In the genomic region with DNA sequence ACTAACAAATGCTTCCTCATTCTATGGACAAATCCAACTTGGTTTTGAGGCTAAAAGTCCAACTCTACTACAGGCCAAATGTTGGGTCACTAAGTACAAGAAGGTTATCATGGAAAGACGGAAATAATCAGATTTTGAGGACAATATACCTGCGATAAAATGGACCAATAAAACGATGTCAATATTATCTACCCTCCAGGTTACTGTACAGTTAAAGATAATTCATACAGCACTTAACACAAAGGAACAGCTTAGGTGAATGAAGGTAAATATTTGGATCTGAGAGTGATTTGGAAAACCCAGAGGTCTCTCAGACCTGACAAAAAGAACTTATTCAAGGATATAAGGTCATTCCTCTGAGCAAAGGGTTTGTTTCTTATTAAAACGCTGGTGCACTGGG, we compare ENCODE assay signal across 26 cellular contexts.
DNase-seq lines count a peak whose midpoint lies in the region; ATAC-seq, FAIRE-seq and TF ChIP-seq lines count a peak whose summit lies in the region.
"Had no signal": no experiment of that assay in that cellular context is flagged by ENCODE, and none has a peak within 500 bp of the region (broad histone marks: within the 10 kb centered on the region; RNA-seq: fewer than 3 reads in every experiment).

No MANE protein-coding gene starts in this region.

- H4K5ac ChIP-seq in H1 (ENCODE audit: insufficient read length, low read depth, low read length) = no peak overlapping the region

- H3K36me3 ChIP-seq in H1 (ENCODE audit: control insufficient read depth in 2 of 4, insufficient read depth in 4 of 4, low read length in 3 of 4) = no peaks in the 10 kb centered on the region
- no peaks in the 10 kb centered on the region for H3K36me3 ChIP-seq in mucosa of descending colon (ENCODE audit: low read depth)
- H3K36me3 ChIP-seq: BE2C, BLaER1 had no signal

- H2AFZ ChIP-seq in H1 (ENCODE audit: low read length) = no peak overlapping the region

- no peak overlapping the region for H4K8ac ChIP-seq in H1 (ENCODE audit: extremely low read depth, insufficient read depth, low read length)

- H3K23ac ChIP-seq in H1 (ENCODE audit: insufficient read length) = no peak overlapping the region

- H3K9me3 ChIP-seq in H1 (ENCODE audit: insufficient read depth in 2 of 2, low read depth in 1 of 2, low read length in 1 of 2) = no peaks in the 10 kb centered on the region
- no peaks in the 10 kb centered on the region for H3K9me3 ChIP-seq in mucosa of descending colon
- H3K9me3 ChIP-seq: BE2C, BLaER1, Caco-2 had no signal

- no peaks in the 10 kb centered on the region for H3K27me3 ChIP-seq in H1 (replicated peaks in 1 of 4; ENCODE audit: control insufficient read depth in 3 of 4, extremely low read depth in 1 of 4, insufficient read depth in 3 of 4, low read length in 3 of 4)
- H3K27me3 ChIP-seq: BLaER1 had no signal

- H3K18ac ChIP-seq in H1 (ENCODE audit: extremely low read depth, low read length) = no peak overlapping the region

- TF ChIP-seq CTCF in D721Med (IDR thresholded peaks at IDR 0.05; ENCODE audit: insufficient read depth, missing control alignments) (no peak), H1 (IDR thresholded peaks at IDR 0.05; ENCODE audit: control extremely low read depth in 1 of 3, insufficient read depth in 1 of 3, low read depth in 1 of 3, low read length in 3 of 3) (no peak), mucosa of descending colon (IDR thresholded peaks at IDR 0.05) (no peak)

- H3K79me2 ChIP-seq in H1 (ENCODE audit: control insufficient read depth in 1 of 2, insufficient read depth in 2 of 2, low read length in 2 of 2) = no peaks in the 10 kb centered on the region

- H2BK20ac ChIP-seq in H1 (ENCODE audit: low read length) = no peak overlapping the region

- POLR2A ChIA-PET in H1 (lab: Charles Lee; ENCODE audit: partially characterized antibody) = no interaction called here

- DNase-seq in D721Med (ENCODE audit: insufficient read length, low spot score) (no peak), H1 (ENCODE audit: low read depth in 1 of 2, low spot score in 2 of 2) (no peak), mucosa of descending colon (no peak), NCI-H2196 (lab: John Stamatoyannopoulos, UW; ENCODE audit: unreplicated experiment) (no peak), SKM-1 treated with dmso at 0.1 percent for 144 hours (lab: John Stamatoyannopoulos, UW; ENCODE audit: unreplicated experiment) (no peak)
- DNase-seq: 8988T; ACHN; BE2C; C1 segment of cervical spinal cord; Caco-2; Calu3; CD4-positive, CD25-positive, alpha-beta regulatory T cell; CD8-positive, alpha-beta T cell; DMS 273 treated with DMSO at 0.1 percent for 48 hours; DMS153; DMS53; DMS79; DND-41; EL; GDM1 had no signal

- intact Hi-C loops in mucosa of descending colon (cut with DNase I, micrococcal nuclease) = loop anchor here in 1 of 2 donors (10.0 kb wide), 1 partner anchor 309 kb away; no protein-coding TSS in a partner anchor

- H4K91ac ChIP-seq in H1 (replicated peaks; ENCODE audit: insufficient read length, low read length) = no peak overlapping the region

- no peak overlapping the region for H3K4me3 ChIP-seq in H1 (ENCODE audit: extremely low read depth in 1 of 4, insufficient read depth in 2 of 4, low read depth in 3 of 4, low read length in 4 of 4)
- H3K4me3 ChIP-seq in mucosa of descending colon = no peak overlapping the region
- H3K4me3 ChIP-seq: BLaER1, GM12878 had no signal

- no peak for TF ChIP-seq RAD21 in H1 (IDR thresholded peaks at IDR 0.05 in 1 of 2, conservative IDR thresholded peaks at IDR 0.05 in 1 of 2; ENCODE audit: low read depth in 2 of 2, low read length in 2 of 2)

- CTCF ChIA-PET in H1 (lab: Charles Lee; ENCODE audit: partially characterized antibody) = no interaction called here

- no peak overlapping the region for H3K4me2 ChIP-seq in H1 (ENCODE audit: insufficient read depth in 1 of 2, low read depth in 2 of 2, low read length in 2 of 2)
- H3K4me2 ChIP-seq: BLaER1 had no signal

- no peak overlapping the region for H3K4ac ChIP-seq in H1 (replicated peaks; ENCODE audit: insufficient read length, low read depth, low read length)

- peak; percentile 58 for ATAC-seq in mucosa of descending colon
- no peak for ATAC-seq in HG03108 (IDR thresholded peaks at IDR 0.05; ENCODE audit: unreplicated experiment)
- ATAC-seq: CD8-positive, alpha-beta T cell; GM12878 had no signal

- H3K27ac ChIP-seq in H1 (ENCODE audit: low read depth, low read length) = no peak overlapping the region
- H3K27ac ChIP-seq: BLaER1 had no signal

- no peak overlapping the region for H2BK12ac ChIP-seq in H1 (ENCODE audit: low read depth, low read length)

- FAIRE-seq in D721Med (lab: Jason Lieb, UNC) = peak; percentile 61
- peak; percentile 24 for FAIRE-seq in H1 (lab: Jason Lieb, UNC)
- FAIRE-seq: A204.1, GM12878, GM12892, GM18507 had no signal

- H3K4me1 ChIP-seq in H1 (replicated peaks in 1 of 4; ENCODE audit: control insufficient read depth in 3 of 4, insufficient read depth in 4 of 4, low read length in 3 of 4) = no peaks in the 10 kb centered on the region; a peak in 2 of 7 replicates
- H3K4me1 ChIP-seq in mucosa of descending colon (ENCODE audit: low read depth) = peaks cover 17% of the 10 kb centered on the region
- H3K4me1 ChIP-seq: BE2C, Caco-2 had no signal

- no peak overlapping the region for H2BK5ac ChIP-seq in H1 (ENCODE audit: low read depth, low read length)

- WGBS in H1 (ENCODE audit: extremely low coverage in 1 of 2, insufficient coverage in 1 of 2, insufficient read length in 1 of 2, insufficient replicate concordance in 2 of 2, low coverage in 1 of 2, low lambda C conversion rate in 2 of 2, missing lambda C conversion rate in 1 of 2), 2 experiments = 86% methylated on average over 4 of the region's 4 CpGs; no CpG with 5 or more reads in 1 of the 2 experiments

- no peak for TF ChIP-seq POLR2A in H1 (IDR thresholded peaks at IDR 0.05; ENCODE audit: control extremely low read depth in 1 of 2, low read depth in 2 of 2, low read length in 2 of 2)

- no peaks in the 10 kb centered on the region for H4K20me1 ChIP-seq in H1 (replicated peaks in 1 of 2; ENCODE audit: control insufficient read depth in 1 of 2, insufficient read depth in 2 of 2, low read length in 2 of 2)
- H4K20me1 ChIP-seq: BLaER1 had no signal

- H3K56ac ChIP-seq in H1 (replicated peaks; ENCODE audit: insufficient read length, low read depth, low read length) = no peak overlapping the region

- no peak overlapping the region for H2BK15ac ChIP-seq in H1 (ENCODE audit: low read length)

- TF ChIP-seq EP300 in H1 (IDR thresholded peaks at IDR 0.05; ENCODE audit: borderline replicate concordance in 1 of 2, low read depth in 2 of 2, low read length in 2 of 2) = no peak

- H3K9ac ChIP-seq in H1 (replicated peaks in 1 of 4; ENCODE audit: extremely low read depth in 1 of 4, low read depth in 3 of 4, low read length in 3 of 4) = no peak overlapping the region
- H3K9ac ChIP-seq: BLaER1 had no signal

- no peaks in the 10 kb centered on the region for H3K79me1 ChIP-seq in H1 (ENCODE audit: low read depth, low read length)

- no peak overlapping the region for H3K14ac ChIP-seq in H1 (ENCODE audit: insufficient read length)

- H3K23me2 ChIP-seq in H1 (ENCODE audit: low read depth, low read length) = no peaks in the 10 kb centered on the region; the same call in 1 of the 2 replicates

- no peak overlapping the region for H2BK120ac ChIP-seq in H1 (replicated peaks; ENCODE audit: low read depth, low read length)

- no peak overlapping the region for H2AK5ac ChIP-seq in H1 (ENCODE audit: low read depth, low read length)

TF ChIP-seq in H1, 55 proteins besides CTCF, POLR2A, EP300 and RAD21:
- no peak for TF ChIP-seq TCF12 (IDR thresholded peaks at IDR 0.05; ENCODE audit: low read depth, low read length)
